22 cellular contexts compared by ENCODE assay signal in the genomic region with DNA sequence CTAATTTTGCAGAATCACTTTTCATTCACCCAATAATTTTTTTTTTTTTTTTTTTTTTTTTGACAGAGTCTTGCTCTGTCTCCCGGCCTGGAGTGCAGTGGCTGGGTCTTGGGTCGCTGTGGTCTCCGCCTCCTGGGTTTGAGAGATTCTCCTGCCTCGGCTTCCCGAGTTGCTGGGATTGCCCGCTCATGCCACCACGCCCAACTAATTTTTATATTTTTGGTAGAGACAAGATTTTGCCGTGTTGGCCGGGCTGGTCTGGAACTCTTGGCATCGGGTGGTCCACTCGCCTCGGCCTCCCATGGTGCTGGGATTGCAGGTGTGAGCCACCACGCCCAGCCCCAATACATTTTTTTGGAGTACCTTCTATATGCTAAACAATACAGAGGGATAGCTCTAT.
"Had no signal": no experiment of that assay in that cellular context is flagged by ENCODE, and none has a peak within 500 bp of the region (broad histone marks: within the 10 kb centered on the region; RNA-seq: fewer than 3 reads in every experiment).

No MANE protein-coding gene starts in this region.

- H3K4me1 ChIP-seq: esophagus muscularis mucosa, foreskin keratinocyte, gastroesophageal sphincter, heart left ventricle, left lung, lower lobe of right lung had no signal

- H2AFZ ChIP-seq: hepatocyte had no signal

- DNase-seq: dermis blood vessel endothelial cell; effector CD4-positive, alpha-beta T cell; effector memory CD4-positive, alpha-beta T cell; foreskin keratinocyte; hypothalamus; immature natural killer cell; islet precursor cell; left cardiac atrium; left ventricle myocardium superior; lower lobe of right lung; mesenchymal stem cell had no signal

- H3K79me2 ChIP-seq: hepatocyte had no signal

- H3K27me3 ChIP-seq: dorsolateral prefrontal cortex, esophagus muscularis mucosa, foreskin keratinocyte, gastroesophageal sphincter, heart left ventricle, hepatocyte, left lung had no signal

- ATAC-seq: foreskin keratinocyte, gastroesophageal sphincter, heart left ventricle, left cardiac atrium, left lung, left ventricle myocardium superior, lower lobe of right lung, mucosa of descending colon had no signal

- H3K4me2 ChIP-seq: hepatocyte had no signal

- H3K4me3 ChIP-seq: coronary artery, dorsolateral prefrontal cortex, esophagus muscularis mucosa, gastroesophageal sphincter, heart left ventricle, hepatocyte, left lung, lower lobe of right lung, mucosa of descending colon had no signal

- H3K9me3 ChIP-seq: esophagus muscularis mucosa, mucosa of descending colon had no signal

- FAIRE-seq: colon, endothelial cell of umbilical vein, frontal cortex had no signal

- H3K36me3 ChIP-seq: esophagus muscularis mucosa, gastroesophageal sphincter, heart left ventricle, left lung, lower lobe of right lung had no signal

- H3K27ac ChIP-seq: coronary artery, dorsolateral prefrontal cortex, esophagus muscularis mucosa, foreskin keratinocyte, gastroesophageal sphincter, heart left ventricle, hepatocyte, left lung, lower lobe of right lung had no signal
